In the genomic region with DNA sequence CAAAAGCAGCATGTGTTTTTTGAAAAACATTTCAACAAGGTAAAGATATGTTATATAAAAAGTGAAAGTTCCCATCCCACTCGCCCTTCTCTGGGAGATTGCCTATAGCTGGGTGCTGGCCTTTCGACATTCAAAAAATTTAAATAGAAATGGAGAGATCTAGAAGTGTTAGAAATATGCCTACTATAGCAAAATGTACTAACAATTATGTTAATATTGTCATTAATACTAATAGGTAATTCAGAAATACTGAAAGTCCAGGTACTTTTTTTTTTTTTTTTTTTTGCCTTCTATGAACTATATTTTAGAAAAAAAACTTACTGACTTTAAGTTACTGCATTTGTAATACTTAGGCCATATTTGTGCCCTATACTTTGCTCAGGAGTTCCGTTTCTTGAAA, we compare ENCODE assay signal across 9 cellular contexts.
A peak's percentile ranks its signal among the peaks of the same experiment; 100 is the strongest.
DNase-seq lines count a peak whose midpoint lies in the region; ATAC-seq lines count a peak whose summit lies in the region.
"Had no signal": no experiment of that assay in that cellular context is flagged by ENCODE, and none has a peak within 500 bp of the region (broad histone marks: within the 10 kb centered on the region; RNA-seq: fewer than 3 reads in every experiment).

No MANE protein-coding gene starts in this region.

- H3K4me3 Mint-ChIP-seq in IgD-negative memory B cell, result peak overlapping the region in 2 of 4 donors; percentile 96 to 97
- H3K4me3 Mint-ChIP-seq in activated naive CD8-positive, alpha-beta T cell, result peak overlapping the region; percentile 96
- no peak overlapping the region for H3K4me3 Mint-ChIP-seq in stimulated activated memory B cell treated with anti-CD40 and anti-IgM and Interleukin-4, amounts not matched to agents 10 μg/mL and 1 μg/mL and 100 μg/mL, for 72 hours

- peaks cover 31 to 48% (median 34%) of the 10 kb centered on the region in 3 donors for H3K4me1 Mint-ChIP-seq in IgD-negative memory B cell
- H3K4me1 Mint-ChIP-seq in activated naive CD8-positive, alpha-beta T cell (ENCODE audit: low read depth), result peaks cover 69% of the 10 kb centered on the region
- H3K4me1 Mint-ChIP-seq in stimulated activated memory B cell treated with anti-CD40 and anti-IgM and Interleukin-4, amounts not matched to agents 10 μg/mL and 1 μg/mL and 100 μg/mL, for 72 hours, result peaks cover 28% of the 10 kb centered on the region

- H3K27me3 Mint-ChIP-seq in IgD-negative memory B cell, result no peaks in the 10 kb centered on the region
- H3K27me3 Mint-ChIP-seq in activated naive CD8-positive, alpha-beta T cell, result no peaks in the 10 kb centered on the region
- H3K27me3 Mint-ChIP-seq in stimulated activated memory B cell treated with anti-CD40 and anti-IgM and Interleukin-4, amounts not matched to agents 10 μg/mL and 1 μg/mL and 100 μg/mL, for 72 hours, result no peaks in the 10 kb centered on the region

- H3K27ac Mint-ChIP-seq in IgD-negative memory B cell, result peak overlapping the region in 2 of 3 donors; percentile 63 to 76
- H3K27ac Mint-ChIP-seq in activated naive CD8-positive, alpha-beta T cell, result no peak overlapping the region
- peak overlapping the region; percentile 45 for H3K27ac Mint-ChIP-seq in stimulated activated memory B cell treated with anti-CD40 and anti-IgM and Interleukin-4, amounts not matched to agents 10 μg/mL and 1 μg/mL and 100 μg/mL, for 72 hours

- peak overlapping the region; percentile 82 for H3K4me3 ChIP-seq in iPS-11a (ENCODE audit: low read depth, low read length)

- DNase-seq in NCI-H2081 (lab: John Stamatoyannopoulos, UW), result no peak
- DNase-seq: amniotic stem cell, HCEC 1CT had no signal

- ATAC-seq in stimulated activated memory B cell treated with anti-CD40 and anti-IgM and Interleukin-4, amounts not matched to agents 10 μg/mL and 1 μg/mL and 100 μg/mL, for 72 hours, result no peak
- ATAC-seq in GM21526 (IDR thresholded peaks at IDR 0.05; ENCODE audit: low FRiP score, unreplicated experiment) (no peak), HG02571 (IDR thresholded peaks at IDR 0.05; ENCODE audit: unreplicated experiment) (no peak)

- H3K9me3 Mint-ChIP-seq in IgD-negative memory B cell, result no peaks in the 10 kb centered on the region
- H3K9me3 Mint-ChIP-seq in activated naive CD8-positive, alpha-beta T cell (ENCODE audit: low read depth), result no peaks in the 10 kb centered on the region
- no peaks in the 10 kb centered on the region for H3K9me3 Mint-ChIP-seq in stimulated activated memory B cell treated with anti-CD40 and anti-IgM and Interleukin-4, amounts not matched to agents 10 μg/mL and 1 μg/mL and 100 μg/mL, for 72 hours

- no peaks in the 10 kb centered on the region for H3K36me3 Mint-ChIP-seq in IgD-negative memory B cell
- no peaks in the 10 kb centered on the region for H3K36me3 Mint-ChIP-seq in activated naive CD8-positive, alpha-beta T cell
- H3K36me3 Mint-ChIP-seq in stimulated activated memory B cell treated with anti-CD40 and anti-IgM and Interleukin-4, amounts not matched to agents 10 μg/mL and 1 μg/mL and 100 μg/mL, for 72 hours, result no peaks in the 10 kb centered on the region
